In the genomic region with DNA sequence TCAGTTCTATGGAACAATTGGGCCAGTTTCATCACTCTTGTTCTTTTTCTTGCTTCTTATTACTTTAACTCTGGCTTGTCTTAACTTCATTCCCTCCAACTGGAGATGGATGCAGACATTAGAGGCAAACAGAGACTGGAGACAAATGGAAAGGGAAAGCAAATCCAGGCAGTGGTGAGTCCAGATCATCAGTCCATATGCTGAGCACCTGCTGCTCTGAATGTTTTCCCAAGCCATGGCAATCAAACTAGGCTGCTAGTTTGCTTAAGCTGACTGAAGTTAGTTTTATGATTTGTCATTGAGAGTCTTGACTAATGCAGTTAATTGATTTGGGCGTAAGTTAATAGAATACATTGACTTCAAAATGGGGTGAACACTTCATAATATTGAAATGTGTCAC, we compare ENCODE assay signal across 8 cellular contexts.
"Had no signal": no experiment of that assay in that cellular context is flagged by ENCODE, and none has a peak within 500 bp of the region (broad histone marks: within the 10 kb centered on the region; RNA-seq: fewer than 3 reads in every experiment).

No MANE protein-coding gene starts in this region.

- FAIRE-seq: H1, H54, HTR-8/SVneo, K562 had no signal

- H3K4me2 ChIP-seq: GM23338 had no signal

- H3K4me3 ChIP-seq: GM23338, K562 had no signal

- DNase-seq: H9, HCEC 1CT, IMR-90 had no signal

- ATAC-seq: GM23338, K562 had no signal

- H2AFZ ChIP-seq: GM23338 had no signal
